In the genomic region with DNA sequence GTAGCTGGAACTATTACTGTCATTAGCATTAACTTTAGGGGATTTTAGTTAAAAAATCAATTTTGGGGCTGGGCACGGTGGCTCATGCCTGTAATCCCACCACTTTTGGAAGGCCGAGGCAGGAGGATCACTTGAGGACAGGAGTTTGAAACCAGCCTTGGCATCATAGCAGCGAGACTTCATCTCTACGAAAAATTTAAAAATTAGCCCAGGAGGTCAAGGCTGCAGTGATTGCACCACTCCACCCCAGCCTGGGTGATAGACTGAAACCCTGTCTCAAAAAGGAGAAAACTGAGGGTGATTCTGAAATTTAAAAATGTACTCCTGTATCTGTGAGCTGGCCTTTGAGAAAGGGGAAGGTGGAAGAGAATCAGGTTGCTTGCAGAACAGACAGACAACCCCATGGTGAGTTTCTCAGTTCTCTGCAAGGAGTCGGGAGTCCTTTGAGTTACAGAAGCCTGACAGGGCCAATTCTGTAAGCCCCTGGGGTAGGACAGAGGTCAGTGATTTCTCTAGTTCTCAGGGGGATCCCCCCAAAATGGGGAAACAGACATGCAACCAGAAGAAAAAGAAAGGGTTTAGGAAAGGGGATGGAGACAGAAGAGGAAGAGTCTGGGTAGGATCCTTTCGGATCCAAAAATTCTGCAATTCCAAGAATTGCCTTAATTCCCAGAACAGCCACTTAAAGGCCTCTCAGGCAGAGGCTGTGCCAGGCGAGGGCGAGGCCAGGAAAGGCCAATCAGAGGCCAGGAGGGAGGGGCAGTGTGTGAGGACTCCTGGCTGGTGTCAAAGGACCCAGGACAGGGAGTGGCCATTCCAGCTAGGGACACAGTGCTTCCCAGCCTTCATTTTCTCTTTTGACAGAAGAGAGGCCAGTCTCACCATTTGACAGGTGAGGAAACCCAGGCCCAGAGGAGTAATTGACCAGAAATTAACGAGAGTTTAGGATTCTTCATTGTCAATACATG, we compare ENCODE assay signal across 1 cellular context.
TF ChIP-seq lines count a peak whose summit lies in the region.

No MANE protein-coding gene starts in this region.

TF ChIP-seq in A549, 52 proteins besides CTCF, POLR2A, EP300 and RAD21 (continued from another document):
- TF ChIP-seq, protein P1, sequence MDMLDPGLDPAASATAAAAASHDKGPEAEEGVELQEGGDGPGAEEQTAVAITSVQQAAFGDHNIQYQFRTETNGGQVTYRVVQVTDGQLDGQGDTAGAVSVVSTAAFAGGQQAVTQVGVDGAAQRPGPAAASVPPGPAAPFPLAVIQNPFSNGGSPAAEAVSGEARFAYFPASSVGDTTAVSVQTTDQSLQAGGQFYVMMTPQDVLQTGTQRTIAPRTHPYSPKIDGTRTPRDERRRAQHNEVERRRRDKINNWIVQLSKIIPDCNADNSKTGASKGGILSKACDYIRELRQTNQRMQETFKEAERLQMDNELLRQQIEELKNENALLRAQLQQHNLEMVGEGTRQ (IDR thresholded peaks at IDR 0.05), result no peak
- TF ChIP-seq RFX5 (IDR thresholded peaks at IDR 0.05), result no peak
- no peak for TF ChIP-seq POLR2AphosphoS2 (conservative IDR thresholded peaks at IDR 0.05; ENCODE audit: low read length)
- no peak for TF ChIP-seq MAFK (IDR thresholded peaks at IDR 0.05; ENCODE audit: partially characterized antibody)
- TF ChIP-seq TP53 (CRISPR knock-in tag; IDR thresholded peaks at IDR 0.05), result no peak
- no peak for TF ChIP-seq CHD2 (IDR thresholded peaks at IDR 0.05; ENCODE audit: low read length, partially characterized antibody)
- TF ChIP-seq CBX8 (IDR thresholded peaks at IDR 0.05), result no peak
- no peak for TF ChIP-seq HEYL (CRISPR knock-in tag; IDR thresholded peaks at IDR 0.05)
- TF ChIP-seq, protein P2, sequence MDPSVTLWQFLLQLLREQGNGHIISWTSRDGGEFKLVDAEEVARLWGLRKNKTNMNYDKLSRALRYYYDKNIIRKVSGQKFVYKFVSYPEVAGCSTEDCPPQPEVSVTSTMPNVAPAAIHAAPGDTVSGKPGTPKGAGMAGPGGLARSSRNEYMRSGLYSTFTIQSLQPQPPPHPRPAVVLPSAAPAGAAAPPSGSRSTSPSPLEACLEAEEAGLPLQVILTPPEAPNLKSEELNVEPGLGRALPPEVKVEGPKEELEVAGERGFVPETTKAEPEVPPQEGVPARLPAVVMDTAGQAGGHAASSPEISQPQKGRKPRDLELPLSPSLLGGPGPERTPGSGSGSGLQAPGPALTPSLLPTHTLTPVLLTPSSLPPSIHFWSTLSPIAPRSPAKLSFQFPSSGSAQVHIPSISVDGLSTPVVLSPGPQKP (IDR thresholded peaks at IDR 0.05; ENCODE audit: low read depth, low read length), result no peak
- TF ChIP-seq MAZ (IDR thresholded peaks at IDR 0.05; ENCODE audit: borderline replicate concordance, low read depth, low read length), result no peak
- TF ChIP-seq SMC3 (IDR thresholded peaks at IDR 0.05), result no peak
- no peak for TF ChIP-seq HDAC2 (IDR thresholded peaks at IDR 0.05)
- TF ChIP-seq KDM1A (IDR thresholded peaks at IDR 0.05; ENCODE audit: low read depth), result no peak
- no peak for TF ChIP-seq CEBPB (IDR thresholded peaks at IDR 0.05)
- TF ChIP-seq JUNB (IDR thresholded peaks at IDR 0.05), result no peak
- TF ChIP-seq GATA3 (IDR thresholded peaks at IDR 0.05; ENCODE audit: borderline replicate concordance), result no peak
- TF ChIP-seq HOXA7 (CRISPR knock-in tag; IDR thresholded peaks at IDR 0.05), result no peak
